9 cellular contexts compared by ENCODE assay signal in genomic region chr22:40728731-40729189, GRCh38. TPM values are rescaled to one million over a fixed set of nuclear protein-coding genes. Genes with fewer than 3 reads are reported as not detected.
DNase-seq lines count a peak whose midpoint lies in the region; ATAC-seq and TF ChIP-seq lines count a peak whose summit lies in the region.
"Had no signal": no experiment of that assay in that cellular context is flagged by ENCODE, and none has a peak within 500 bp of the region (broad histone marks: within the 10 kb centered on the region; RNA-seq: fewer than 3 reads in every experiment).

No MANE protein-coding gene starts in this region.

- H2AFZ ChIP-seq in GM23248 = no peak overlapping the region

- H4K20me1 ChIP-seq in BLaER1 (no peaks in the 10 kb centered on the region), GM23248 (ENCODE audit: insufficient read depth) (no peaks in the 10 kb centered on the region)

- no peak for ATAC-seq in GM19035 (IDR thresholded peaks at IDR 0.05; ENCODE audit: unreplicated experiment)
- no peak for ATAC-seq in GM19452 (IDR thresholded peaks at IDR 0.05; ENCODE audit: unreplicated experiment)

- H3K4me1 ChIP-seq in BLaER1 = peaks cover 72% of the 10 kb centered on the region
- H3K4me1 ChIP-seq in Peyer's patch = peaks cover 0 to 11% (median 3%) of the 10 kb centered on the region in 4 donors
- no peaks in the 10 kb centered on the region for H3K4me1 ChIP-seq in GM23248 (ENCODE audit: insufficient read depth)

- TF ChIP-seq CTCF in Peyer's patch (IDR thresholded peaks at IDR 0.05) = no peak

- H3K27me3 ChIP-seq in BLaER1 = no peaks in the 10 kb centered on the region
- H3K27me3 ChIP-seq in Peyer's patch = no peaks in the 10 kb centered on the region
- H3K27me3 ChIP-seq in GM23248 (replicated peaks; ENCODE audit: insufficient read depth) = no peaks in the 10 kb centered on the region

- WGBS in GM23248 (ENCODE audit: low coverage in 1 of 2, low lambda C conversion rate in 2 of 2, missing lambda C conversion rate in 2 of 2), 2 experiments = 47 to 49% methylated on average over 13 of the region's 13 CpGs

- H3K9ac ChIP-seq in BLaER1 (peak overlapping the region; percentile 71), GM23248 (no peak overlapping the region)

- TF ChIP-seq POLR2A in Peyer's patch (IDR thresholded peaks at IDR 0.05) = no peak

- H3K27ac ChIP-seq in BLaER1 (peak overlapping the region; percentile 88), Peyer's patch (peak overlapping the region in 2 of 4 donors; percentile 49), GM23248 (no peak overlapping the region)

- H3K36me3 ChIP-seq in BLaER1 = no peaks in the 10 kb centered on the region
- H3K36me3 ChIP-seq in Peyer's patch = no peaks in the 10 kb centered on the region
- no peaks in the 10 kb centered on the region for H3K36me3 ChIP-seq in GM23248 (ENCODE audit: low read depth)

- DNase-seq in Peyer's patch (peak in 2 of 3 donors; percentile 56 to 76), myocyte (ENCODE audit: low read depth) (peak; percentile 66), iPS-NIHi11 (ENCODE audit: low spot score) (no peak), GM23248 (no peak)
- peak in 3 of 4 experiments; percentile 7 to 61 (median 56) for DNase-seq in activated naive CD4-positive, alpha-beta T cell (lab: John Stamatoyannopoulos, UW)

- H3K79me2 ChIP-seq in GM23248 (ENCODE audit: insufficient read depth) = no peaks in the 10 kb centered on the region

- H3K4me2 ChIP-seq in BLaER1 = peak overlapping the region; percentile 95
- no peak overlapping the region for H3K4me2 ChIP-seq in GM23248 (ENCODE audit: unreplicated experiment)

- in situ Hi-C loops in GM23248 (cut with MboI) = no loop called here

- peak overlapping the region; percentile 17; the same call in 1 of the 2 replicates for H3K4me3 ChIP-seq in BLaER1
- H3K4me3 ChIP-seq in Peyer's patch = no peak overlapping the region
- H3K4me3 ChIP-seq in GM23248 = no peak overlapping the region

- H3F3A ChIP-seq in GM23248 (ENCODE audit: insufficient read depth) = 0 out of 2 replicates have a peak, but pooled peaks cover 5% of the 10 kb centered on the region

- H3K9me3 ChIP-seq in BLaER1 (no peaks in the 10 kb centered on the region), Peyer's patch (no peaks in the 10 kb centered on the region), GM23248 (ENCODE audit: low read depth) (no peaks in the 10 kb centered on the region)

- H3K9me2 ChIP-seq in GM23248 (ENCODE audit: insufficient read depth) = no peaks in the 10 kb centered on the region

RNA-seq across cellular contexts. Expression of gene MCHR1, which starts 49.5 kb away (rescaled TPM):
- not detected for total RNA-seq in Peyer's patch
- 0.94 and 2.1 TPM in 2 replicates for total RNA-seq in myocyte
- polyA plus RNA-seq in myocyte (2012) = 0.66 TPM
- 0.65 TPM in 1 of 2 replicates, not detected in the other for total RNA-seq in GM23248 (2014; rRNA removed; shearing (Covaris generic))
- 0.11 and 0.32 TPM in 2 replicates for polyA plus RNA-seq in GM23248 (2016; fragmentation: Nextera tagmentation; extraction: Ambion mirVana)
- total RNA-seq: mononuclear cell had no signal

Comparison
In these comparisons a context has a peak if more than half of its experiments do, and no peak if none do; other contexts are left out.
1. DNase-seq: peak in Peyer's patch (2 of 3), activated naive CD4-positive, alpha-beta T cell (3 of 4) and myocyte (single experiment); none in iPS-NIHi11 (single experiment) and GM23248 (single experiment).